Comparison of ENCODE assay signal across 28 cellular contexts in the genomic region with DNA sequence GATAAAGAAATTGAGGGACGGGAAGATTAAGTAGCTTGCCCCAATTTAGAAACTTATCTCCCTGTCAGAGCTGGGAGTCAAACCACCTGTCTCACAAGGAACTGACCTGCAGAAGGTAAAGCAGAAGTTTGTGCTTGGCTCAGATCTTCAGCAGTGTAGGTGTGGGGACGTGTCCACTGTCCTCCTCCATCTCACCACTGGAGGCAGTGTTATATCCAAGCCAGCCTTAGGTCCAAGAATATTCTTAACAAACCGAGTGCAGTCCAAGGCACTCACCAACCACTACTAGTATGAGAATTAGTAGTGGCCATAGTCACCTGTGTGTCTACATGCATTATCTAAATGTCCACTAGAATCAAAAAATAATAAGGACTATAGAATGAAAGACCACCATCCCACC.
DNase-seq lines count a peak whose midpoint lies in the region; ATAC-seq and TF ChIP-seq lines count a peak whose summit lies in the region.
"Had no signal": no experiment of that assay in that cellular context is flagged by ENCODE, and none has a peak within 500 bp of the region (broad histone marks: within the 10 kb centered on the region; RNA-seq: fewer than 3 reads in every experiment).

No MANE protein-coding gene starts in this region.

- DNase-seq in NCI-H748 (lab: John Stamatoyannopoulos, UW; ENCODE audit: unreplicated experiment) (peak; percentile 36), NCI-H748 treated with DMSO at 0.1 percent for 48 hours (lab: John Stamatoyannopoulos, UW) (no peak), LNCaP clone FGC (ENCODE audit: low read depth) (no peak), SK-MEL-5 (ENCODE audit: low read depth, low spot score) (peak; percentile 42), upper lobe of right lung (no peak), COLO668 (lab: John Stamatoyannopoulos, UW; ENCODE audit: unreplicated experiment) (no peak), UCSD-AML1 (lab: John Stamatoyannopoulos, UW; ENCODE audit: unreplicated experiment) (no peak)
- DNase-seq: activated CD4-positive, alpha-beta memory T cell treated with anti-CD3 and anti-CD28 coated beads for 36 hours; activated gamma-delta T cell treated with Interleukin-2 at 50 U/mL for 16 hours; activated T-cell treated with anti-CD3 and anti-CD28 coated beads for 4 hours; dermis blood vessel endothelial cell; foreskin melanocyte; islet precursor cell; KG1; NCI-H1417; NCI-H510A treated with DMSO at 0.1 percent for 48 hours; spleen; stimulated activated CD4-positive, alpha-beta T cell treated with anti-CD3 and anti-CD28 coated beads, Interleukin-4, amount 100 ng/mL, for 4 hours; stimulated activated naive CD8-positive, alpha-beta T cell treated with anti-CD3 and anti-CD28 coated beads, Interleukin-15, amount 100 ng/mL, for 72 hours; T-helper 2 cell; transverse colon had no signal

- H3K4me3 ChIP-seq in LNCaP clone FGC (ENCODE audit: low read depth, low read length) (no peak overlapping the region), upper lobe of right lung (no peak overlapping the region)
- H3K4me3 ChIP-seq: BLaER1, lung, SJCRH30, spleen, transverse colon had no signal

- H3K27ac ChIP-seq in upper lobe of right lung = no peak overlapping the region
- H3K27ac ChIP-seq: BLaER1, epithelial cell of prostate, neutrophil, SJCRH30, spleen, transverse colon had no signal

- no peaks in the 10 kb centered on the region for H3K4me1 ChIP-seq in upper lobe of right lung
- H3K4me1 ChIP-seq: BLaER1, SJCRH30, spleen, transverse colon had no signal

- no peaks in the 10 kb centered on the region for H3K27me3 ChIP-seq in upper lobe of right lung
- H3K27me3 ChIP-seq: BLaER1, neutrophil, SJCRH30, spleen, transverse colon had no signal

- in situ Hi-C loops in SK-MEL-5 (cut with HindIII; ENCODE audit: low pct_unique_long_range_greater_than_20kb, low sequenced_read_pairs) = no loop called here

- no peaks in the 10 kb centered on the region for H3K9me3 ChIP-seq in upper lobe of right lung
- H3K9me3 ChIP-seq: neutrophil, SJCRH30, transverse colon had no signal

- no peak for ATAC-seq in upper lobe of right lung
- no peak for ATAC-seq in GM18858 (IDR thresholded peaks at IDR 0.05; ENCODE audit: unreplicated experiment)
- ATAC-seq: stimulated activated naive CD8-positive, alpha-beta T cell treated with anti-CD3 and anti-CD28 coated beads, Interleukin-15, amount 100 ng/mL, for 72 hours; WTC11 had no signal

- peak; percentile 51; the same call in 1 of the 2 replicates for TF ChIP-seq CTCF in LNCaP clone FGC (IDR thresholded peaks at IDR 0.05; ENCODE audit: control insufficient read depth, extremely low read depth, insufficient read depth)
- TF ChIP-seq CTCF in upper lobe of right lung (IDR thresholded peaks at IDR 0.05) = peak; percentile 6

- H3K36me3 ChIP-seq in upper lobe of right lung = no peaks in the 10 kb centered on the region
- H3K36me3 ChIP-seq: BLaER1, neutrophil, SJCRH30, spleen, transverse colon had no signal

- intact Hi-C loops in upper lobe of right lung (cut with DNase I) = no loop called here

Comparison
In these comparisons a context has a peak if more than half of its experiments do, and no peak if none do; other contexts are left out.
1. DNase-seq: peak in NCI-H748 (single experiment) and SK-MEL-5 (single experiment); none in NCI-H748 treated with DMSO at 0.1 percent for 48 hours (single experiment), LNCaP clone FGC (single experiment), upper lobe of right lung (single experiment), COLO668 (single experiment) and UCSD-AML1 (single experiment).